In genomic region chr22:47627561-47628253, GRCh38 we compare ENCODE assay signal across 29 cellular contexts.
A peak's percentile ranks its signal among the peaks of the same experiment; 100 is the strongest.
DNase-seq lines count a peak whose midpoint lies in the region; ATAC-seq, FAIRE-seq and TF ChIP-seq lines count a peak whose summit lies in the region.
"Had no signal": no experiment of that assay in that cellular context is flagged by ENCODE, and none has a peak within 500 bp of the region (broad histone marks: within the 10 kb centered on the region; RNA-seq: fewer than 3 reads in every experiment).

No MANE protein-coding gene starts in this region.

- H3K4me3 ChIP-seq in MM.1S (ENCODE audit: low read length) (no peak overlapping the region), K562 (no peak overlapping the region), BE2C (ENCODE audit: low read depth, low read length) (no peak overlapping the region)
- H3K4me3 ChIP-seq: adrenal gland, esophagus muscularis mucosa, hepatocyte, left ventricle myocardium inferior had no signal

- H3K9me1 ChIP-seq in K562 (ENCODE audit: control insufficient read depth, insufficient read depth, low read length): no peaks in the 10 kb centered on the region

- no peaks in the 10 kb centered on the region for H3K9me3 Mint-ChIP-seq in WTC11
- H3K9me3 Mint-ChIP-seq: CD8-positive, alpha-beta T cell; effector memory CD8-positive, alpha-beta T cell; immature natural killer cell had no signal

- no peak overlapping the region for H3K27ac Mint-ChIP-seq in WTC11
- H3K27ac Mint-ChIP-seq: CD8-positive, alpha-beta T cell; effector memory CD8-positive, alpha-beta T cell; immature natural killer cell; T-helper 17 cell had no signal

- H3K27me3 Mint-ChIP-seq in WTC11 (ENCODE audit: low read depth): no peaks in the 10 kb centered on the region

- H3K36me3 Mint-ChIP-seq in WTC11: no peaks in the 10 kb centered on the region
- H3K36me3 Mint-ChIP-seq: brain; CD8-positive, alpha-beta T cell; immature natural killer cell had no signal

- DNase-seq in Daoy (ENCODE audit: low read depth) (peak; percentile 61), MM.1S (no peak), K562 (ENCODE audit: extremely low read depth in 1 of 4, low spot score in 3 of 4) (no peak), occipital lobe (lab: John Stamatoyannopoulos, UW) (peak; percentile 14), cerebellum (ENCODE audit: low spot score) (no peak), BE2C (no peak), WTC11 (ENCODE audit: low spot score) (no peak)
- DNase-seq: activated CD8-positive, alpha-beta memory T cell treated with anti-CD3 and anti-CD28 coated beads for 24 hours; activated naive CD4-positive, alpha-beta T cell; activated T-cell treated with anti-CD3 and anti-CD28 coated beads, Interleukin-2, amount 50 U/mL, for 1 hour; effector memory CD8-positive, alpha-beta T cell; HCEC 1CT; immature natural killer cell; left ventricle myocardium inferior; NCI-H1105; NCI-H2081 treated with DMSO at 0.1 percent for 48 hours; NK-92 treated with Interleukin-12 subunit alpha and Interleukin-12 subunit beta, amount 100 ng/mL, for 24 hours; stimulated activated naive CD8-positive, alpha-beta T cell treated with anti-CD3 and anti-CD28 coated beads, Interleukin-15, Interleukin-2, amounts not matched to agents 100 U/mL and 50 U/mL, for 24 hours; T-helper 17 cell had no signal

- no peak for ATAC-seq in K562
- no peak for ATAC-seq in WTC11
- ATAC-seq: CD8-positive, alpha-beta T cell; effector memory CD8-positive, alpha-beta T cell; Panc1; sciatic nerve; stimulated activated naive CD8-positive, alpha-beta T cell treated with anti-CD3 and anti-CD28 coated beads, Interleukin-15, Interleukin-2, amounts not matched to agents 100 U/mL and 50 U/mL, for 24 hours; T-helper 17 cell had no signal

- in situ Hi-C loops in K562 (cut with MboI): loop anchor here (10.0 kb wide), 1 partner anchor 217 kb away; no protein-coding TSS in a partner anchor

- WGBS in K562 (ENCODE audit: insufficient coverage, low coverage, missing lambda C conversion rate): 15% methylated on average over 10 of the region's 17 CpGs

- H3K4me1 Mint-ChIP-seq in WTC11: no peaks in the 10 kb centered on the region
- H3K4me1 Mint-ChIP-seq: brain, immature natural killer cell, T-helper 17 cell had no signal

- H2AFZ ChIP-seq in MM.1S (ENCODE audit: low read length) (0 out of 2 replicates have a peak overlapping the region, but pooled peaks have one; percentile 15), K562 (ENCODE audit: low read depth, low read length) (no peak overlapping the region)
- H2AFZ ChIP-seq: hepatocyte had no signal

- H3K4me1 ChIP-seq in MM.1S (ENCODE audit: low read length): peaks cover 6% of the 10 kb centered on the region; the same call in 1 of the 2 replicates
- peaks cover 0 to 8% of the 10 kb centered on the region in 2 experiments; a peak in 3 of 5 replicates for H3K4me1 ChIP-seq in K562 (replicated peaks in 1 of 2; ENCODE audit: control insufficient read depth in 2 of 2, insufficient read depth in 2 of 2, low read length in 2 of 2)
- no peaks in the 10 kb centered on the region for H3K4me1 ChIP-seq in BE2C
- H3K4me1 ChIP-seq: adrenal gland, left ventricle myocardium inferior had no signal

- H3K27ac ChIP-seq in MM.1S (ENCODE audit: low read length) (no peak overlapping the region), K562 (ENCODE audit: extremely low read depth, low read depth, low read length) (no peak overlapping the region)
- H3K27ac ChIP-seq: adrenal gland, esophagus muscularis mucosa, hepatocyte, HL-60, left ventricle myocardium inferior had no signal

- no peaks in the 10 kb centered on the region for H3K9me2 ChIP-seq in MM.1S (replicated peaks; ENCODE audit: insufficient read depth, low read length)

- no peaks in the 10 kb centered on the region for H3F3A ChIP-seq in MM.1S (ENCODE audit: insufficient read depth, low read length)

- H4K20me1 ChIP-seq in MM.1S (ENCODE audit: insufficient read depth, low read length) (no peaks in the 10 kb centered on the region), K562 (replicated peaks; ENCODE audit: control insufficient read depth, insufficient read depth, low read length) (no peaks in the 10 kb centered on the region; the same call in 1 of the 2 replicates)

- TF ChIP-seq CTCF in MM.1S (IDR thresholded peaks at IDR 0.05; ENCODE audit: low read length): no peak
- TF ChIP-seq CTCF in K562 (IDR thresholded peaks at IDR 0.05 in 2 of 3, conservative IDR thresholded peaks at IDR 0.05 in 1 of 3; ENCODE audit: insufficient read depth in 2 of 3, low read depth in 1 of 3, low read length in 3 of 3): no peak
- TF ChIP-seq CTCF in BE2C (IDR thresholded peaks at IDR 0.05; ENCODE audit: low read depth, low read length): no peak
- no peak for TF ChIP-seq CTCF in WTC11 (IDR thresholded peaks at IDR 0.05)

- H3K9me3 ChIP-seq in MM.1S (replicated peaks; ENCODE audit: insufficient read depth, low read length) (no peaks in the 10 kb centered on the region), K562 (replicated peaks; ENCODE audit: control insufficient read depth, insufficient read depth, low read depth, low read length) (peaks cover 4% of the 10 kb centered on the region; the same call in 1 of the 2 replicates), BE2C (no peaks in the 10 kb centered on the region; the same call in 1 of the 2 replicates)
- H3K9me3 ChIP-seq: adrenal gland, esophagus muscularis mucosa, left ventricle myocardium inferior had no signal

- H3K9ac ChIP-seq in MM.1S (ENCODE audit: low read length) (no peak overlapping the region), K562 (ENCODE audit: insufficient read depth in 1 of 2, low read depth in 2 of 2, low read length in 2 of 2) (no peak overlapping the region)

- TF ChIP-seq RAD21 in K562 (CRISPR knock-in tag; conservative IDR thresholded peaks at IDR 0.05 in 1 of 2, IDR thresholded peaks at IDR 0.05 in 1 of 2): no peak

- no peak overlapping the region for H3K4me3 Mint-ChIP-seq in WTC11
- H3K4me3 Mint-ChIP-seq: brain; CD8-positive, alpha-beta T cell; effector memory CD8-positive, alpha-beta T cell; immature natural killer cell; T-helper 17 cell had no signal

- POLR2A ChIA-PET in K562 (lab: Yijun Ruan, JAX): no interaction called here
- POLR2A ChIA-PET in WTC11 (lab: Charles Lee): no interaction called here

- no peak for FAIRE-seq in K562 (lab: Jason Lieb, UNC)
- FAIRE-seq: colon, frontal cortex had no signal

- TF ChIP-seq POLR2A in K562 (conservative IDR thresholded peaks at IDR 0.05): no peak

- CTCF ChIA-PET in K562 (lab: Yijun Ruan, JAX; ENCODE audit: low intra/inter-chr PET ratio) (interaction anchor here (0.6 kb wide), 1 partner anchor 443 kb away, joined by 3 read pairs; no protein-coding TSS in a partner anchor), WTC11 (lab: Charles Lee) (interaction anchor here (0.5 kb wide), 1 partner anchor 11 kb away, joined by 4 read pairs; no protein-coding TSS in a partner anchor)

- intact Hi-C loops in K562 (cut with micrococcal nuclease): loop anchor here (5.0 to 10.0 kb wide), 2 partner anchors 147 to 210 kb away; no protein-coding TSS in a partner anchor

- no peaks in the 10 kb centered on the region for H3K27me3 ChIP-seq in MM.1S (replicated peaks; ENCODE audit: insufficient read depth, low read length)
- H3K27me3 ChIP-seq in K562 (ENCODE audit: control insufficient read depth in 2 of 2, insufficient read depth in 2 of 2, low read length in 2 of 2): peaks cover 18 to 40% of the 10 kb centered on the region in 2 experiments; a peak in 4 of 5 replicates
- H3K27me3 ChIP-seq in BE2C: no peaks in the 10 kb centered on the region
- H3K27me3 ChIP-seq: hepatocyte had no signal

- no peak for TF ChIP-seq EP300 in K562 (IDR thresholded peaks at IDR 0.05; ENCODE audit: low read length)

- no peak overlapping the region for H3K4me2 ChIP-seq in MM.1S (ENCODE audit: low read depth, low read length)
- no peak overlapping the region for H3K4me2 ChIP-seq in K562 (ENCODE audit: insufficient read depth, low read length)
- H3K4me2 ChIP-seq: hepatocyte had no signal

- no TSS peak for BruUV-seq in K562 (replicated peaks; lab: Mats Ljungman, UMichigan)

- H3K36me3 ChIP-seq in MM.1S (replicated peaks; ENCODE audit: insufficient read depth, low read length) (no peaks in the 10 kb centered on the region), K562 (ENCODE audit: control insufficient read depth, insufficient read depth, low read length) (no peaks in the 10 kb centered on the region), BE2C (no peaks in the 10 kb centered on the region)
- H3K36me3 ChIP-seq: adrenal gland, esophagus muscularis mucosa, left ventricle myocardium inferior had no signal

- no peaks in the 10 kb centered on the region for H3K79me2 ChIP-seq in MM.1S (ENCODE audit: low read length)
- peaks cover 13% of the 10 kb centered on the region for H3K79me2 ChIP-seq in K562 (ENCODE audit: control insufficient read depth, insufficient read depth, low read length)
- H3K79me2 ChIP-seq: hepatocyte had no signal

TF ChIP-seq in K562, 482 proteins besides CTCF, POLR2A, EP300 and RAD21:
- TF ChIP-seq C11orf30 (IDR thresholded peaks at IDR 0.05; ENCODE audit: low read depth) (peak; percentile 75), ZNF551 (CRISPR knock-in tag; IDR thresholded peaks at IDR 0.05) (no peak), RHOXF2B (CRISPR knock-in tag; conservative IDR thresholded peaks at IDR 0.05) (no peak), MAFG (tag; conservative IDR thresholded peaks at IDR 0.05) (peak; percentile 71), MAFF (IDR thresholded peaks at IDR 0.05; ENCODE audit: low read length) (peak; percentile 65), ZNF316 (IDR thresholded peaks at IDR 0.05) (peak; percentile 84), SLC30A9 (CRISPR knock-in tag; IDR thresholded peaks at IDR 0.05) (no peak)

TF ChIP-seq in WTC11, 78 proteins besides CTCF, POLR2A, EP300 and RAD21 (continues in another document):
- TF ChIP-seq ZNF219 (CRISPR knock-in tag; IDR thresholded peaks at IDR 0.05; ENCODE audit: borderline replicate concordance) (no peak), E2F1 (CRISPR knock-in tag; IDR thresholded peaks at IDR 0.05) (no peak), ZNF232 (CRISPR knock-in tag; IDR thresholded peaks at IDR 0.05) (no peak), FOXJ3 (CRISPR knock-in tag; IDR thresholded peaks at IDR 0.05; ENCODE audit: borderline replicate concordance) (no peak), FOXK1 (CRISPR knock-in tag; IDR thresholded peaks at IDR 0.05) (no peak), ZNF396 (CRISPR knock-in tag; IDR thresholded peaks at IDR 0.05; ENCODE audit: borderline replicate concordance) (no peak), NFYB (CRISPR knock-in tag; conservative IDR thresholded peaks at IDR 0.05; ENCODE audit: low read depth) (no peak)

Comparison
In these comparisons a context has a peak if more than half of its experiments do, and no peak if none do; other contexts are left out.
1. DNase-seq: peak in Daoy (single experiment) and occipital lobe (single experiment); none in MM.1S (single experiment), K562 (0 of 4), cerebellum (single experiment), BE2C (single experiment) and WTC11 (single experiment).